17 cellular contexts compared by ENCODE assay signal in genomic region chr2:180291060-180291459, GRCh38.
DNase-seq lines count a peak whose midpoint lies in the region; ATAC-seq and TF ChIP-seq lines count a peak whose summit lies in the region.
"Had no signal": no experiment of that assay in that cellular context is flagged by ENCODE, and none has a peak within 500 bp of the region (broad histone marks: within the 10 kb centered on the region; RNA-seq: fewer than 3 reads in every experiment).

No MANE protein-coding gene starts in this region.

- H3K9ac ChIP-seq in BLaER1: no peak overlapping the region
- H3K9ac ChIP-seq in mesenchymal stem cell (ENCODE audit: low read length): peak overlapping the region; percentile 14

- H4K8ac ChIP-seq in mesenchymal stem cell (ENCODE audit: low read length): no peak overlapping the region

- H3K4ac ChIP-seq in mesenchymal stem cell (ENCODE audit: low read depth in 1 of 2, low read length in 2 of 2): no peak overlapping the region

- no peak for ATAC-seq in HG03378 (IDR thresholded peaks at IDR 0.05; ENCODE audit: unreplicated experiment)
- no peak for ATAC-seq in Right ventricle myocardium superior (ENCODE audit: poor library complexity)
- ATAC-seq: body of pancreas, heart right ventricle, psoas muscle had no signal

- in situ Hi-C loops in astrocyte of the spinal cord (cut with HindIII; ENCODE audit: low sequenced_read_pairs): no loop called here
- in situ Hi-C loops in HAP-1 (cut with MboI; ENCODE audit: low sequenced_read_pairs): no loop called here

- no peak overlapping the region for H2AK5ac ChIP-seq in mesenchymal stem cell (ENCODE audit: low read length, severe bottlenecking)

- H2BK5ac ChIP-seq in mesenchymal stem cell (ENCODE audit: low read depth, low read length, poor library complexity, severe bottlenecking): no peak overlapping the region

- no peak overlapping the region for H3K14ac ChIP-seq in mesenchymal stem cell (ENCODE audit: low read length in 2 of 2)

- H3K4me3 ChIP-seq in BLaER1: no peak overlapping the region
- no peak overlapping the region for H3K4me3 ChIP-seq in astrocyte of the spinal cord (ENCODE audit: low read depth, low read length)
- no peak overlapping the region for H3K4me3 ChIP-seq in mesenchymal stem cell (ENCODE audit: insufficient read depth in 1 of 2, low read depth in 1 of 2, low read length in 2 of 2)
- H3K4me3 ChIP-seq in HAP-1: no peak overlapping the region
- H3K4me3 ChIP-seq: body of pancreas, heart right ventricle, psoas muscle, testis had no signal

- H2BK15ac ChIP-seq in mesenchymal stem cell (ENCODE audit: low read depth, poor library complexity, severe bottlenecking): no peak overlapping the region

- no peaks in the 10 kb centered on the region for H4K20me1 ChIP-seq in BLaER1

- no peak overlapping the region for H2BK12ac ChIP-seq in mesenchymal stem cell (ENCODE audit: low read length in 2 of 2)

- 0% methylated on average over 1 of the region's 2 CpGs for WGBS in mesenchymal stem cell

- no peak overlapping the region for H3K18ac ChIP-seq in mesenchymal stem cell (ENCODE audit: low read depth in 1 of 2, low read length in 2 of 2)

- H3K27ac ChIP-seq in BLaER1 (no peak overlapping the region), mesenchymal stem cell (ENCODE audit: low read length, poor library complexity, severe bottlenecking) (no peak overlapping the region)
- H3K27ac ChIP-seq: body of pancreas, heart right ventricle, HL-60, psoas muscle, testis, VCaP had no signal

- no peak overlapping the region for H4K91ac ChIP-seq in mesenchymal stem cell (ENCODE audit: low read length)

- H2AFZ ChIP-seq in mesenchymal stem cell (ENCODE audit: low read depth, low read length): no peak overlapping the region

- H3K36me3 ChIP-seq in BLaER1 (no peaks in the 10 kb centered on the region), mesenchymal stem cell (ENCODE audit: control insufficient read depth in 1 of 2, insufficient read depth in 2 of 2, low read depth in 1 of 2, low read length in 2 of 2) (no peaks in the 10 kb centered on the region), HAP-1 (replicated peaks) (no peaks in the 10 kb centered on the region)
- H3K36me3 ChIP-seq: BE2C, heart right ventricle had no signal

- H3K27me3 ChIP-seq in BLaER1: no peaks in the 10 kb centered on the region
- H3K27me3 ChIP-seq in mesenchymal stem cell (ENCODE audit: control insufficient read depth in 1 of 2, insufficient read depth in 1 of 2, low read length in 2 of 2): no peaks in the 10 kb centered on the region
- H3K27me3 ChIP-seq in HAP-1 (ENCODE audit: low read depth): no peaks in the 10 kb centered on the region
- H3K27me3 ChIP-seq: BE2C, body of pancreas, heart right ventricle, testis had no signal

- DNase-seq in LHCN-M2 (ENCODE audit: low read depth): peak; percentile 96
- peak; percentile 41 for DNase-seq in astrocyte of the spinal cord (ENCODE audit: low read depth, low spot score)
- no peak for DNase-seq in mesenchymal stem cell
- DNase-seq in kidney glomerular epithelial cell (lab: John Stamatoyannopoulos, UW): no peak
- no peak for DNase-seq in Right ventricle myocardium superior
- no peak for DNase-seq in HAP-1 (ENCODE audit: low spot score in 2 of 2)
- DNase-seq: activated effector memory CD4-positive, alpha-beta T cell treated with Interleukin-2 at 50 U/mL for 16 hours; BE2C; body of pancreas; DND-41; heart right ventricle; psoas muscle had no signal

- intact Hi-C loops in Right ventricle myocardium superior (cut with DNase I): no loop called here

- H3K4me2 ChIP-seq in BLaER1: peak overlapping the region; percentile 23; the same call in 1 of the 2 replicates
- H3K4me2 ChIP-seq in mesenchymal stem cell (ENCODE audit: low read length, poor library complexity, severe bottlenecking): no peak overlapping the region

- H2BK120ac ChIP-seq in mesenchymal stem cell (ENCODE audit: low read depth, low read length): no peak overlapping the region

- no peak for TF ChIP-seq CTCF in astrocyte of the spinal cord (IDR thresholded peaks at IDR 0.05; ENCODE audit: low read depth, low read length)

- peaks cover 16% of the 10 kb centered on the region for H3K4me1 ChIP-seq in BLaER1
- H3K4me1 ChIP-seq in mesenchymal stem cell (ENCODE audit: control insufficient read depth, insufficient read depth, low read depth, low read length): peaks cover 3% of the 10 kb centered on the region
- H3K4me1 ChIP-seq in HAP-1: no peaks in the 10 kb centered on the region
- H3K4me1 ChIP-seq: BE2C, body of pancreas, heart right ventricle, psoas muscle, testis had no signal

- H3K79me1 ChIP-seq in mesenchymal stem cell (replicated peaks; ENCODE audit: low read length, poor library complexity, severe bottlenecking): no peaks in the 10 kb centered on the region

- no peak overlapping the region for H3K23ac ChIP-seq in mesenchymal stem cell (ENCODE audit: low read length in 2 of 2)

- H3K9me3 ChIP-seq in BLaER1 (no peaks in the 10 kb centered on the region), mesenchymal stem cell (ENCODE audit: control insufficient read depth, low read length) (no peaks in the 10 kb centered on the region), HAP-1 (no peaks in the 10 kb centered on the region)
- H3K9me3 ChIP-seq: BE2C, body of pancreas, testis had no signal

Comparison
In these comparisons a context has a peak if more than half of its experiments do, and no peak if none do; other contexts are left out.
1. DNase-seq: peak in LHCN-M2 (single experiment) and astrocyte of the spinal cord (single experiment); none in mesenchymal stem cell (single experiment), kidney glomerular epithelial cell (single experiment), Right ventricle myocardium superior (single experiment) and HAP-1 (0 of 2).